In the genomic region with DNA sequence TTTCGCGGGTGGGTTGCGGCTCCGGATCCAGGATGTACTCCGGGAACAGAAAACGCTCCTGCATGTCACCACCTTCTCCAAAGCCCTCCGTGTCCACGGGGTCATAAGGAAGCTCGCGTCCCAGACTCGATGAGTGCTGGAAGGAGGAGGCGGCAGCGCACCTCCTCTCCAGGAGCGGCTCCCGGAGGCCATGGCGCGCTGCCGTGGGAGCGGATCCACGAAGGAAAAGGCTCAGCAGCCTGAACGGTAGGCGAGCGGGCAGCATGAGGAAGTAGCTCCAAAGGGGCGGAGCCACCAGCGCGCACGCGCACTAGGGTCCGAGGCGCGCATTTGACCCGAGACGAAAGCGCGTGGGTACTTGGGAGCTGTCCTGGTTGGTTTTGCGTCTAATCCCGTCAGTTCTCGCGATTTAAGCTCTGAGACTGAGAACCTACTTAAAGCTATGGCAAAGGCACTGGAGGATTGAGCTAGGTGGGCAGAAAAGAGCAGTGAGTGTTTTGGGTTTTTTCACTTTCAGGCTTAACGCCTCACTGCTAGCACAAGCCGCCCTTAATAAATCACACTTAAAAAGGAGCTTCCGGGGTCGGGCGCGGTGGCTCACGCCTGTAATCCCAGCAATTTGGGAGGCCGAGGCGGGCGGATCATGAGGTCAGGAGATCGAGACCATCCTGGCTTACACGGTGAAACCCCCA, we compare ENCODE assay signal across 8 cellular contexts.
DNase-seq lines count a peak whose midpoint lies in the region; ATAC-seq, FAIRE-seq and TF ChIP-seq lines count a peak whose summit lies in the region.

A gene (minus strand): TSS at position 286 of the 692 bp plus-strand sequence. CDS start 21 bp downstream, at position 265.

- ATAC-seq in GM19035 (IDR thresholded peaks at IDR 0.05; ENCODE audit: unreplicated experiment) (peak; percentile 78), HG03354 (IDR thresholded peaks at IDR 0.05; ENCODE audit: poor library complexity, severe bottlenecking, unreplicated experiment) (peak; percentile 86)
- peak; percentile 83 to 87 for ATAC-seq in activated CD4-positive, CD25-positive, alpha-beta regulatory T cell treated with anti-CD3 and anti-CD28 coated beads, Interleukin-2, amount 50 U/mL, for 24 hours

- peak; percentile 30 for FAIRE-seq in islet of Langerhans (lab: Jason Lieb, UNC)

- no peak for TF ChIP-seq CTCF in AG09319 (IDR thresholded peaks at IDR 0.05; ENCODE audit: low read depth, low read length)

- DNase-seq in AG09319 (ENCODE audit: extremely low read depth, low read depth): peak; percentile 98
- peak; percentile 96 for DNase-seq in NCI-H446 treated with DMSO at 0.1 percent for 48 hours (lab: John Stamatoyannopoulos, UW)
- peak; percentile 99 for DNase-seq in cerebellar cortex (ENCODE audit: low spot score)
- DNase-seq in stimulated activated CD4-positive, alpha-beta T cell treated with anti-CD3 and anti-CD28 coated beads, Interleukin-12 subunit alpha, Interleukin-12 subunit beta, amount 100 ng/mL, for 4 hours: peak; percentile 93

Comparison
In these comparisons a context has a peak if more than half of its experiments do, and no peak if none do; other contexts are left out.
1. Peak in every context shown above with its lines: DNase-seq and ATAC-seq.